12 cellular contexts compared by ENCODE assay signal in genomic region chr10:6053816-6054581, GRCh38. TPM values are rescaled to one million over a fixed set of nuclear protein-coding genes. Genes with fewer than 3 reads are reported as not detected.
DNase-seq lines count a peak whose midpoint lies in the region; ATAC-seq and TF ChIP-seq lines count a peak whose summit lies in the region.
"Had no signal": no experiment of that assay in that cellular context is flagged by ENCODE, and none has a peak within 500 bp of the region (broad histone marks: within the 10 kb centered on the region; RNA-seq: fewer than 3 reads in every experiment).

No MANE protein-coding gene starts in this region.

- H3K4me2 ChIP-seq in parathyroid adenoma (ENCODE audit: low read length): peak overlapping the region; percentile 23
- H3K4me2 ChIP-seq in GM23248 (ENCODE audit: unreplicated experiment): no peak overlapping the region

- H3K9me3 Mint-ChIP-seq in T-cell: no peaks in the 10 kb centered on the region

- H3K4me3 ChIP-seq in esophagus muscularis mucosa: no peak overlapping the region
- peak overlapping the region; percentile 15 for H3K4me3 ChIP-seq in parathyroid adenoma (ENCODE audit: low read depth, low read length)
- no peak overlapping the region for H3K4me3 ChIP-seq in MG63
- no peak overlapping the region for H3K4me3 ChIP-seq in GM23248
- H3K4me3 ChIP-seq: skin epidermis had no signal

- in situ Hi-C loops in GM23248 (cut with MboI): no loop called here

- WGBS in esophagus muscularis mucosa: 57% methylated on average over 18 of the region's 18 CpGs
- 74 to 83% methylated on average over 15 to 18 of the region's 18 CpGs for WGBS in GM23248 (ENCODE audit: low coverage in 1 of 2, low lambda C conversion rate in 2 of 2, missing lambda C conversion rate in 2 of 2), 2 experiments

- H3K36me3 ChIP-seq in esophagus muscularis mucosa (no peaks in the 10 kb centered on the region), parathyroid adenoma (ENCODE audit: control insufficient read depth, insufficient read depth, low read length) (no peaks in the 10 kb centered on the region), MG63 (no peaks in the 10 kb centered on the region), GM23248 (ENCODE audit: low read depth) (no peaks in the 10 kb centered on the region)

- TF ChIP-seq CTCF in esophagus muscularis mucosa (IDR thresholded peaks at IDR 0.05) (no peak), parathyroid adenoma (IDR thresholded peaks at IDR 0.05) (no peak)

- DNase-seq in GDM1 (lab: John Stamatoyannopoulos, UW) (peak; percentile 65), T-cell (no peak), esophagus muscularis mucosa (ENCODE audit: extremely low spot score) (peak; percentile 88), amniotic stem cell (lab: John Stamatoyannopoulos, UW) (no peak), MG63 (no peak), GM23248 (no peak)
- DNase-seq: activated CD4-positive, CD25-positive, alpha-beta regulatory T cell; NCI-H226; trophoblast cell had no signal

- H3K27me3 Mint-ChIP-seq in T-cell: no peaks in the 10 kb centered on the region

- peak overlapping the region; percentile 57 to 93 for H3K27ac Mint-ChIP-seq in T-cell

- POLR2A ChIA-PET in T-cell (lab: Charles Lee): no interaction called here

- H3K27ac ChIP-seq in esophagus muscularis mucosa (replicated peaks in 1 of 4): peak overlapping the region in 2 of 4 donors; percentile 9 to 23
- H3K27ac ChIP-seq in parathyroid adenoma: peak overlapping the region; percentile 29
- no peak overlapping the region for H3K27ac ChIP-seq in GM23248

- peaks cover 33 to 56% (median 44%) of the 10 kb centered on the region in 4 donors for H3K4me1 ChIP-seq in esophagus muscularis mucosa
- peaks cover 5% of the 10 kb centered on the region for H3K4me1 ChIP-seq in parathyroid adenoma
- H3K4me1 ChIP-seq in GM23248 (ENCODE audit: insufficient read depth): no peaks in the 10 kb centered on the region

- H2AFZ ChIP-seq in parathyroid adenoma (peak overlapping the region; percentile 5), GM23248 (no peak overlapping the region)

- no peak for TF ChIP-seq EP300 in esophagus muscularis mucosa (IDR thresholded peaks at IDR 0.05)

- peak overlapping the region; percentile 29 to 86 (median 60) for H3K4me3 Mint-ChIP-seq in T-cell

- H3K9me2 ChIP-seq in GM23248 (ENCODE audit: insufficient read depth): no peaks in the 10 kb centered on the region

- H3K9ac ChIP-seq in parathyroid adenoma: no peak overlapping the region
- H3K9ac ChIP-seq in GM23248: no peak overlapping the region

- H3K27me3 ChIP-seq in esophagus muscularis mucosa: peaks cover 0 to 4% (median 0%) of the 10 kb centered on the region in 4 donors
- H3K27me3 ChIP-seq in parathyroid adenoma (ENCODE audit: control insufficient read depth, insufficient read depth, low read length): no peaks in the 10 kb centered on the region
- H3K27me3 ChIP-seq in MG63: peaks cover 2% of the 10 kb centered on the region; the same call in 1 of the 2 replicates
- peaks cover 31% of the 10 kb centered on the region for H3K27me3 ChIP-seq in GM23248 (replicated peaks; ENCODE audit: insufficient read depth)

- intact Hi-C loops in esophagus muscularis mucosa (cut with DNase I): no loop called here

- CTCF ChIA-PET in T-cell (lab: Charles Lee): interaction anchor here (0.8 to 2.0 kb wide), 5 partner anchors 8 to 40 kb away, joined by 3 to 7 read pairs (median 5); partner anchors contain the start of gene IL2RA (in 1 of the 2)

- H3K9me3 ChIP-seq in esophagus muscularis mucosa: no peaks in the 10 kb centered on the region
- no peaks in the 10 kb centered on the region for H3K9me3 ChIP-seq in parathyroid adenoma (ENCODE audit: control insufficient read depth, low read length)
- H3K9me3 ChIP-seq in MG63: no peaks in the 10 kb centered on the region
- H3K9me3 ChIP-seq in GM23248 (ENCODE audit: low read depth): no peaks in the 10 kb centered on the region

- H3F3A ChIP-seq in GM23248 (ENCODE audit: insufficient read depth): no peaks in the 10 kb centered on the region

- H4K20me1 ChIP-seq in GM23248 (ENCODE audit: insufficient read depth): no peaks in the 10 kb centered on the region

- ATAC-seq in T-cell (replicated peaks in 1 of 4) (no peak), GM18517 (IDR thresholded peaks at IDR 0.05; ENCODE audit: unreplicated experiment) (no peak)

- no peak for TF ChIP-seq POLR2A in esophagus muscularis mucosa (IDR thresholded peaks at IDR 0.05; ENCODE audit: low read depth)

- H3K36me3 Mint-ChIP-seq in T-cell: peaks cover 13% of the 10 kb centered on the region

- H3K79me2 ChIP-seq in parathyroid adenoma: no peaks in the 10 kb centered on the region
- H3K79me2 ChIP-seq in GM23248 (ENCODE audit: insufficient read depth): no peaks in the 10 kb centered on the region

- H3K4me1 Mint-ChIP-seq in T-cell: peaks cover 80 to 86% (median 82%) of the 10 kb centered on the region in 3 donors

RNA-seq across cellular contexts. Expression of gene IL2RA, which starts 8.2 kb away (rescaled TPM):
- total RNA-seq in T-cell: 10 to 100 TPM; 19.9 to 40.4 (median 28.1) TPM
- 10 to 100 TPM in 1 of 4 donors, 1 to 10 TPM in 1, under 1 TPM in 2; 0.39 to 17.4 (median 1.1) TPM for total RNA-seq in esophagus muscularis mucosa
- total RNA-seq in MG63 (2014; rRNA removed; shearing (Covaris generic); ENCODE audit: low replicate concordance): not detected in 2 replicates
- not detected in 2 replicates for total RNA-seq in GM23248 (2014; rRNA removed; shearing (Covaris generic))
- polyA plus RNA-seq in GM23248 (2016; fragmentation: Nextera tagmentation; extraction: Ambion mirVana): not detected in 2 replicates

RNA-seq across cellular contexts. Expression of gene RBM17, which starts 34.8 kb away (rescaled TPM):
- total RNA-seq in T-cell: 100 to 1,000 TPM; 119 to 148 (median 127) TPM
- 10 to 100 TPM; 48.5 to 72.9 (median 59.5) TPM for total RNA-seq in esophagus muscularis mucosa
- 27.2 and 99.9 TPM in 2 replicates for total RNA-seq in MG63 (2014; rRNA removed; shearing (Covaris generic); ENCODE audit: low replicate concordance)
- 24.1 and 35.7 TPM in 2 replicates for total RNA-seq in GM23248 (2014; rRNA removed; shearing (Covaris generic))
- 84.2 and 99.9 TPM in 2 replicates for polyA plus RNA-seq in GM23248 (2016; fragmentation: Nextera tagmentation; extraction: Ambion mirVana)

Comparison
In these comparisons a context has a peak if more than half of its experiments do, and no peak if none do; other contexts are left out.
1. DNase-seq: peak in GDM1 (single experiment) and esophagus muscularis mucosa (single experiment); none in T-cell (0 of 34), amniotic stem cell (single experiment), MG63 (single experiment) and GM23248 (single experiment).